Comparison of ENCODE assay signal across 8 cellular contexts in the genomic region with DNA sequence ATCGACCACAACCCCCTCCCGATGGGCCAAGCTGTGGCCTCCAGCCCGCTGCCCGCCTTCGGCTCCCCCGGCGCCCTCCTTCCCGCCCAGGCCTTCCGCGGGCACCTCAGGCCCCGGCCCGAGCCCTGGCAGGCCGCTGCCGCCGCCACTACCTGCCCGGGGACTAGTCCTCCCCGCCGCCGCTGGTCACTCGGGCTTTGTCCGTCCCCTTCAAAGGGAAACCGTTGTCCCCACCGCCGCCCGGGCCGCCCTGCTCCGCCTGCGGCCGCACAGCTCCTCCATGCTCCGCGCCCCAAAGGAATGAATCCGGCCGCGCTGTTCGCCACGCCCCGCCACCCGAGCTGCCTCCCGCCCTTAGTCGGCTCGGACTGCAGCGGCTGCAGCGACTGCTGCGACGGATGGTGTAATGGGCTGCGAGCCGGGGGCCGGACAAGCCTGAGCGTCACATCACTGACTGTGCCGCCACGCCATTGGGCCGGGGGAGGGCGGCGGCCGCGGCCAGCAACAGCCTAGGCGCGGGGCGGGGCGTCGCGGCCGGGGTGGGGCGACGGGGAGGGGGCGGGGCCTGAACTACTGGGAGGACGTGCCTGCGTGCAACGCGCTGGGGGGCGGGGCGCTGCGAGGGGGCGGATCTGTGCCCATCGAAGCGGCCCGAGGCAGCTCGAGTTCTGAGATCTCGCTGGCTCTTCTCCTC. TPM values are rescaled to one million over a fixed set of nuclear protein-coding genes. Genes with fewer than 3 reads are reported as not detected.
DNase-seq lines count a peak whose midpoint lies in the region; ATAC-seq, FAIRE-seq and TF ChIP-seq lines count a peak whose summit lies in the region.

A gene with protein sequence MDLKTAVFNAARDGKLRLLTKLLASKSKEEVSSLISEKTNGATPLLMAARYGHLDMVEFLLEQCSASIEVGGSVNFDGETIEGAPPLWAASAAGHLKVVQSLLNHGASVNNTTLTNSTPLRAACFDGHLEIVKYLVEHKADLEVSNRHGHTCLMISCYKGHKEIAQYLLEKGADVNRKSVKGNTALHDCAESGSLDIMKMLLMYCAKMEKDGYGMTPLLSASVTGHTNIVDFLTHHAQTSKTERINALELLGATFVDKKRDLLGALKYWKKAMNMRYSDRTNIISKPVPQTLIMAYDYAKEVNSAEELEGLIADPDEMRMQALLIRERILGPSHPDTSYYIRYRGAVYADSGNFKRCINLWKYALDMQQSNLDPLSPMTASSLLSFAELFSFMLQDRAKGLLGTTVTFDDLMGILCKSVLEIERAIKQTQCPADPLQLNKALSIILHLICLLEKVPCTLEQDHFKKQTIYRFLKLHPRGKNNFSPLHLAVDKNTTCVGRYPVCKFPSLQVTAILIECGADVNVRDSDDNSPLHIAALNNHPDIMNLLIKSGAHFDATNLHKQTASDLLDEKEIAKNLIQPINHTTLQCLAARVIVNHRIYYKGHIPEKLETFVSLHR (minus strand): TSS at position 405 of the 694 bp plus-strand sequence. CDS start 1,282 bp downstream, outside the sequence.

- POLR2A ChIA-PET in H1 (lab: Charles Lee; ENCODE audit: partially characterized antibody), result interaction anchor here (0.6 to 3.2 kb wide), 29 partner anchors 8 to 376 kb away, joined by 3 to 18 read pairs (median 4); a partner anchor contains a TSS

- H3K9ac ChIP-seq in H1 (replicated peaks in 1 of 4; ENCODE audit: extremely low read depth in 1 of 4, low read depth in 3 of 4, low read length in 3 of 4), result peak within 1 kb of the TSS; percentile 89 to 98 (median 96)
- H3K9ac ChIP-seq in mesendoderm (ENCODE audit: low read length), result peak within 1 kb of the TSS; percentile 82

- peak within 1 kb of the TSS; percentile 96 for H4K8ac ChIP-seq in H1 (ENCODE audit: extremely low read depth, insufficient read depth, low read length)
- H4K8ac ChIP-seq in mesendoderm (ENCODE audit: low read depth, low read length), result no peak within 1 kb of the TSS

- DNase-seq in COLO668 (lab: John Stamatoyannopoulos, UW; ENCODE audit: unreplicated experiment), result peak; percentile 93
- peak; percentile 95 for DNase-seq in HT1080 (ENCODE audit: low read depth)
- DNase-seq in NOMO-1 treated with DMSO at 0.1 percent for 48 hours (lab: John Stamatoyannopoulos, UW; ENCODE audit: unreplicated experiment), result peak; percentile 96
- peak; percentile 94 to 97 (median 94) for DNase-seq in activated CD8-positive, alpha-beta memory T cell treated with anti-CD3 and anti-CD28 coated beads for 48 hours (ENCODE audit: low read depth in 2 of 3, low spot score in 2 of 3)
- peak; percentile 86 to 97 for DNase-seq in H1 (ENCODE audit: low read depth in 1 of 2, low spot score in 2 of 2)
- peak; percentile 98 for DNase-seq in mesendoderm
- DNase-seq in stimulated activated CD8-positive, alpha-beta memory T cell treated with anti-CD3 and anti-CD28 coated beads, Interleukin-15, amount 100 ng/mL, for 1 hour (ENCODE audit: low read depth), result peak; percentile 98

- H2AFZ ChIP-seq in H1 (ENCODE audit: low read length), result peak within 1 kb of the TSS; percentile 83; the same call in 1 of the 2 replicates

- TF ChIP-seq CTCF in H1 (IDR thresholded peaks at IDR 0.05; ENCODE audit: control extremely low read depth in 1 of 3, insufficient read depth in 1 of 3, low read depth in 1 of 3, low read length in 3 of 3), result no peak

- peaks cover 0 to 23% (median 2%) of the 10 kb centered on the region in 4 experiments; a peak in 3 of 8 replicates for H3K36me3 ChIP-seq in H1 (ENCODE audit: control insufficient read depth in 2 of 4, insufficient read depth in 4 of 4, low read length in 3 of 4)
- H3K36me3 ChIP-seq in mesendoderm (ENCODE audit: control insufficient read depth, insufficient read depth, low read length), result no peaks in the 10 kb centered on the region

- no peak within 1 kb of the TSS for H2BK12ac ChIP-seq in H1 (ENCODE audit: low read depth, low read length)

- H4K5ac ChIP-seq in H1 (ENCODE audit: insufficient read length, low read depth, low read length), result peak within 1 kb of the TSS; percentile 79
- H4K5ac ChIP-seq in mesendoderm (ENCODE audit: low read length), result no peak within 1 kb of the TSS

- H3K4me2 ChIP-seq in H1 (ENCODE audit: insufficient read depth in 1 of 2, low read depth in 2 of 2, low read length in 2 of 2) (peak within 1 kb of the TSS; percentile 89 to 97), mesendoderm (ENCODE audit: low read length) (peak within 1 kb of the TSS; percentile 78)

- H3K4ac ChIP-seq in H1 (replicated peaks; ENCODE audit: insufficient read length, low read depth, low read length), result no peak within 1 kb of the TSS
- peak within 1 kb of the TSS; percentile 96 for H3K4ac ChIP-seq in mesendoderm (ENCODE audit: low read depth, low read length)

- H3K79me1 ChIP-seq in H1 (ENCODE audit: low read depth, low read length), result peaks cover 2% of the 10 kb centered on the region; the same call in 1 of the 2 replicates
- H3K79me1 ChIP-seq in mesendoderm (ENCODE audit: low read length), result peaks cover 3% of the 10 kb centered on the region

- peaks cover 7 to 17% of the 10 kb centered on the region in 2 experiments for H4K20me1 ChIP-seq in H1 (replicated peaks in 1 of 2; ENCODE audit: control insufficient read depth in 1 of 2, insufficient read depth in 2 of 2, low read length in 2 of 2)

- no peak for FAIRE-seq in H1 (lab: Jason Lieb, UNC)

- H3K56ac ChIP-seq in H1 (replicated peaks; ENCODE audit: insufficient read length, low read depth, low read length) (peak within 1 kb of the TSS; percentile 44), mesendoderm (ENCODE audit: low read length) (peak within 1 kb of the TSS; percentile 86)

- H3K27me3 ChIP-seq in H1 (replicated peaks in 1 of 4; ENCODE audit: control insufficient read depth in 3 of 4, extremely low read depth in 1 of 4, insufficient read depth in 3 of 4, low read length in 3 of 4), result no peaks in the 10 kb centered on the region
- no peaks in the 10 kb centered on the region for H3K27me3 ChIP-seq in mesendoderm (ENCODE audit: insufficient read depth, low read length, poor library complexity)

- H2BK120ac ChIP-seq in H1 (replicated peaks; ENCODE audit: low read depth, low read length) (no peak within 1 kb of the TSS), mesendoderm (ENCODE audit: low read depth, low read length) (peak within 1 kb of the TSS; percentile 73)

- ATAC-seq in GM21360 (IDR thresholded peaks at IDR 0.05; ENCODE audit: unreplicated experiment), result peak; percentile 95

- peaks cover 6% of the 10 kb centered on the region for H3K23me2 ChIP-seq in H1 (ENCODE audit: low read depth, low read length)

- H3K23ac ChIP-seq in H1 (ENCODE audit: insufficient read length) (no peak within 1 kb of the TSS), mesendoderm (ENCODE audit: low read length) (peak within 1 kb of the TSS; percentile 81)

- H2AK5ac ChIP-seq in H1 (ENCODE audit: low read depth, low read length), result no peak within 1 kb of the TSS
- H2AK5ac ChIP-seq in mesendoderm (ENCODE audit: low read length), result no peak within 1 kb of the TSS

- H2BK20ac ChIP-seq in H1 (ENCODE audit: low read length), result no peak within 1 kb of the TSS

- H3K79me2 ChIP-seq in H1 (ENCODE audit: control insufficient read depth in 1 of 2, insufficient read depth in 2 of 2, low read length in 2 of 2) (peaks cover 8 to 46% of the 10 kb centered on the region in 2 experiments), mesendoderm (ENCODE audit: control insufficient read depth, insufficient read depth, low read length) (peaks cover 30% of the 10 kb centered on the region)

- 3% methylated on average over 20 of the region's 79 CpGs; no CpG with 5 or more reads in 1 of the 2 experiments for WGBS in H1 (ENCODE audit: extremely low coverage in 1 of 2, insufficient coverage in 1 of 2, insufficient read length in 1 of 2, insufficient replicate concordance in 2 of 2, low coverage in 1 of 2, low lambda C conversion rate in 2 of 2, missing lambda C conversion rate in 1 of 2), 2 experiments
- WGBS in mesendoderm (ENCODE audit: extremely low coverage, insufficient coverage, low lambda C conversion rate), result no CpG with 5 or more reads among the region's 79 CpGs

- CTCF ChIA-PET in H1 (lab: Charles Lee; ENCODE audit: partially characterized antibody), result interaction anchor here (1.1 to 2.6 kb wide), 5 partner anchors 20 to 232 kb away, joined by 3 to 13 read pairs (median 3); no protein-coding TSS in a partner anchor

- peaks cover 0 to 7% (median 2%) of the 10 kb centered on the region in 4 experiments; a peak in 5 of 7 replicates for H3K4me1 ChIP-seq in H1 (replicated peaks in 1 of 4; ENCODE audit: control insufficient read depth in 3 of 4, insufficient read depth in 4 of 4, low read length in 3 of 4)
- H3K4me1 ChIP-seq in mesendoderm (ENCODE audit: control insufficient read depth, low read depth, low read length), result no peaks in the 10 kb centered on the region

- H4K91ac ChIP-seq in H1 (replicated peaks; ENCODE audit: insufficient read length, low read length), result peak within 1 kb of the TSS; percentile 39

- H2BK5ac ChIP-seq in H1 (ENCODE audit: low read depth, low read length), result peak within 1 kb of the TSS; percentile 76
- H2BK5ac ChIP-seq in mesendoderm (ENCODE audit: low read length), result no peak within 1 kb of the TSS

- TF ChIP-seq POLR2A in H1 (IDR thresholded peaks at IDR 0.05; ENCODE audit: control extremely low read depth in 1 of 2, low read depth in 2 of 2, low read length in 2 of 2), result peak; percentile 87 to 96

- H3K18ac ChIP-seq in H1 (ENCODE audit: extremely low read depth, low read length) (peak within 1 kb of the TSS; percentile 65; the same call in 1 of the 2 replicates), mesendoderm (ENCODE audit: low read length) (peak within 1 kb of the TSS; percentile 97)

- peak within 1 kb of the TSS; percentile 81 to 97 (median 90) for H3K4me3 ChIP-seq in H1 (ENCODE audit: extremely low read depth in 1 of 4, insufficient read depth in 2 of 4, low read depth in 3 of 4, low read length in 4 of 4)
- peak within 1 kb of the TSS; percentile 84 for H3K4me3 ChIP-seq in mesendoderm (ENCODE audit: low read length)

- H3K27ac ChIP-seq in H1 (ENCODE audit: low read depth, low read length) (peak within 1 kb of the TSS; percentile 91), mesendoderm (ENCODE audit: low read depth, low read length) (peak within 1 kb of the TSS; percentile 85)

- no peak within 1 kb of the TSS for H2BK15ac ChIP-seq in H1 (ENCODE audit: low read length)
- no peak within 1 kb of the TSS for H2BK15ac ChIP-seq in mesendoderm (replicated peaks; ENCODE audit: low read depth)

- H3K9me3 ChIP-seq in H1 (ENCODE audit: insufficient read depth in 2 of 2, low read depth in 1 of 2, low read length in 1 of 2), result peaks cover 9 to 15% of the 10 kb centered on the region in 2 experiments

- TF ChIP-seq RAD21 in H1 (IDR thresholded peaks at IDR 0.05 in 1 of 2, conservative IDR thresholded peaks at IDR 0.05 in 1 of 2; ENCODE audit: low read depth in 2 of 2, low read length in 2 of 2), result no peak

- no peak within 1 kb of the TSS for H3K14ac ChIP-seq in H1 (ENCODE audit: insufficient read length)

- peak in 1 of 2 experiments; percentile 28; a peak in 1 of 3 replicates for TF ChIP-seq EP300 in H1 (IDR thresholded peaks at IDR 0.05; ENCODE audit: borderline replicate concordance in 1 of 2, low read depth in 2 of 2, low read length in 2 of 2)

RNA-seq across cellular contexts. Expression of the gene that starts here (rescaled TPM):
- total RNA-seq in HT1080 (2014; rRNA removed; shearing (Covaris generic)), result 8.1 and 12.9 TPM in 2 replicates
- polyA plus RNA-seq in HT1080 (2015; cell fraction: cytosol; rRNA removed), result 11.7 and 15.9 TPM in 2 replicates
- polyA plus RNA-seq in HT1080 (2015; cell fraction: nucleus; rRNA removed), result 19.4 and 22.0 TPM in 2 replicates
- total RNA-seq in H1 (2021; fragmentation: NEBNext Ultra II Directional; extraction: Animal tissue kit (Norgen Biotek cat#: 25700)), result 16.6 and 17.7 TPM in 2 replicates
- polyA plus RNA-seq in H1 (2011; rRNA removed), result 2.7 and 4.4 TPM in 2 replicates
- 5.8 TPM for polyA plus RNA-seq in H1 (2011; cell fraction: cytosol; rRNA removed)
- polyA plus RNA-seq in H1 (2011; cell fraction: nucleus; rRNA removed), result 1.8 TPM
- polyA plus RNA-seq in H1 (2012, experiment 1 of 2), result 4.0 to 8.3 TPM (median 5.0 TPM) in 4 replicates
- 0.60 TPM for polyA plus RNA-seq in H1 (2012, experiment 2 of 2)
- 6.3 TPM for polyA plus RNA-seq in H1 (2013, experiment 1 of 2)
- polyA plus RNA-seq in H1 (2013, experiment 2 of 2), result 6.1 TPM
- polyA minus RNA-seq in H1 (2011; rRNA and poly(A)+ RNA removed), result 16.7 and 20.9 TPM in 2 replicates
- polyA minus RNA-seq in H1 (2011; cell fraction: cytosol; rRNA and poly(A)+ RNA removed), result 10.4 TPM
- polyA minus RNA-seq in H1 (2011; cell fraction: nucleus; rRNA and poly(A)+ RNA removed), result 15.9 TPM
- polyA plus RNA-seq in mesendoderm (2013, experiment 1 of 2), result 6.2 TPM
- polyA plus RNA-seq in mesendoderm (2013, experiment 2 of 2), result 6.0 TPM

Comparison
In these comparisons a context has a peak if more than half of its experiments do, and no peak if none do; other contexts are left out.
1. Peak in every context shown above with its lines: DNase-seq, ATAC-seq, H3K4me3 ChIP-seq and H3K27ac ChIP-seq.